In genomic region chr13:113458218-113459065, GRCh38 we compare ENCODE assay signal across 10 cellular contexts. TPM values are rescaled to one million over a fixed set of nuclear protein-coding genes. Genes with fewer than 3 reads are reported as not detected.
DNase-seq lines count a peak whose midpoint lies in the region; ATAC-seq and TF ChIP-seq lines count a peak whose summit lies in the region.
"Had no signal": no experiment of that assay in that cellular context is flagged by ENCODE, and none has a peak within 500 bp of the region (broad histone marks: within the 10 kb centered on the region; RNA-seq: fewer than 3 reads in every experiment).

No MANE protein-coding gene starts in this region.

- H3K9ac ChIP-seq in NT2/D1 (ENCODE audit: insufficient read length, low read depth), result no peak overlapping the region

- H3K27me3 ChIP-seq in NT2/D1 (ENCODE audit: insufficient read depth, insufficient read length), result no peaks in the 10 kb centered on the region

- ATAC-seq in GM18520 (IDR thresholded peaks at IDR 0.05; ENCODE audit: unreplicated experiment), result no peak
- ATAC-seq in GM18909 (IDR thresholded peaks at IDR 0.05; ENCODE audit: poor library complexity, unreplicated experiment), result no peak
- ATAC-seq in GM18498 (IDR thresholded peaks at IDR 0.05; ENCODE audit: unreplicated experiment), result no peak
- ATAC-seq: naive thymus-derived CD8-positive, alpha-beta T cell had no signal

- H3K4me3 ChIP-seq in NT2/D1 (ENCODE audit: insufficient read length, low read depth), result no peak overlapping the region

- H3K9me3 ChIP-seq in NT2/D1 (ENCODE audit: insufficient read depth, low read length), result no peaks in the 10 kb centered on the region

- TF ChIP-seq CTCF in GM12874 (IDR thresholded peaks at IDR 0.05; ENCODE audit: insufficient read depth, low read depth, low read length), result peak; percentile 50

- peak; percentile 30 for DNase-seq in NT2/D1 (ENCODE audit: low read depth, low spot score)
- peak; percentile 29 for DNase-seq in fibroblast of peridontal ligament (ENCODE audit: extremely low read depth)
- peak; percentile 45 for DNase-seq in retina
- DNase-seq in A172 (ENCODE audit: low spot score), result no peak
- DNase-seq: NCI-H524 treated with DMSO at 0.1 percent for 48 hours had no signal

- no peaks in the 10 kb centered on the region for H3K4me1 ChIP-seq in NT2/D1 (ENCODE audit: insufficient read depth, insufficient read length)

- H3K36me3 ChIP-seq in NT2/D1 (ENCODE audit: insufficient read depth, insufficient read length, low read length), result peaks cover 84% of the 10 kb centered on the region

RNA-seq across cellular contexts. Expression of gene ADPRHL1, which starts 5.2 kb away (rescaled TPM):
- 0.96 and 2.1 TPM in 2 replicates for total RNA-seq in A172 (2014; rRNA removed; shearing (Covaris generic))

RNA-seq across cellular contexts. Expression of gene DCUN1D2, which starts 32.1 kb away (rescaled TPM):
- total RNA-seq in A172 (2014; rRNA removed; shearing (Covaris generic)), result 14.0 and 18.6 TPM in 2 replicates
